Comparison of ENCODE assay signal across 25 cellular contexts in genomic region chr2:239436076-239436475, GRCh38.
"Had no signal": no experiment of that assay in that cellular context is flagged by ENCODE, and none has a peak within 500 bp of the region (broad histone marks: within the 10 kb centered on the region; RNA-seq: fewer than 3 reads in every experiment).

No MANE protein-coding gene starts in this region.

- DNase-seq: activated CD4-positive, alpha-beta memory T cell treated with anti-CD3 and anti-CD28 coated beads for 36 hours; activated CD4-positive, alpha-beta T cell treated with anti-CD3 and anti-CD28 coated beads for 36 hours; activated CD4-positive, alpha-beta T cell treated with anti-CD3 and anti-CD28 coated beads, Interleukin-2, amount 50 U/mL, for 1 hour; activated CD8-positive, alpha-beta memory T cell treated with anti-CD3 and anti-CD28 coated beads, Interleukin-2, amount 50 U/mL, for 4 hours; activated gamma-delta T cell treated with Interleukin-2 at 50 U/mL for 16 hours; activated naive CD4-positive, alpha-beta T cell treated with anti-CD3 and anti-CD28 coated beads for 36 hours; activated T-cell treated with anti-CD3 and anti-CD28 coated beads for 4 hours; activated T-cell treated with anti-CD3 and anti-CD28 coated beads, Interleukin-2, amount 50 U/mL, for 4 hours; adrenal gland; central memory CD4-positive, alpha-beta T cell; MM.1S; MV-4-11; NCI-H1092; NCI-H1436 treated with DMSO at 0.1 percent for 48 hours; NCI-H1694 treated with DMSO at 0.1 percent for 48 hours; NCI-H2029; NCI-H345; NCI-H524 treated with DMSO at 0.1 percent for 48 hours; SHP77; SJCRH30; T1000; WERI-Rb-1 had no signal

- H3K27me3 ChIP-seq: adrenal gland had no signal

- H3K27ac ChIP-seq: adrenal gland, SJCRH30, SK-N-MC, WERI-Rb-1 had no signal

- H3K4me3 ChIP-seq: adrenal gland, SJCRH30, SK-N-MC had no signal

- ATAC-seq: activated CD4-positive, alpha-beta T cell treated with anti-CD3 and anti-CD28 coated beads for 36 hours; activated naive CD4-positive, alpha-beta T cell treated with anti-CD3 and anti-CD28 coated beads, Interleukin-2, amount 50 U/mL, for 72 hours; activated T-cell treated with anti-CD3 and anti-CD28 coated beads, Interleukin-2, amount 50 U/mL, for 4 hours; Panc1 had no signal

- H3K9me3 ChIP-seq: adrenal gland had no signal

- H3K36me3 ChIP-seq: adrenal gland, SJCRH30, WERI-Rb-1 had no signal
